Comparison of ENCODE assay signal across 10 cellular contexts in genomic region chr15:96320703-96321421, GRCh38. TPM values are rescaled to one million over a fixed set of nuclear protein-coding genes. Genes with fewer than 3 reads are reported as not detected.
DNase-seq lines count a peak whose midpoint lies in the region; ATAC-seq and TF ChIP-seq lines count a peak whose summit lies in the region.
"Had no signal": no experiment of that assay in that cellular context is flagged by ENCODE, and none has a peak within 500 bp of the region (broad histone marks: within the 10 kb centered on the region; RNA-seq: fewer than 3 reads in every experiment).

No MANE protein-coding gene starts in this region.

- intact Hi-C loops in lower lobe of right lung (cut with DNase I), result no loop called here
- intact Hi-C loops in spleen (cut with DNase I; ENCODE audit: low total_unique reads), result no loop called here
- intact Hi-C loops in PC-3 (cut with micrococcal nuclease), result loop anchor here (10.0 kb wide), 1 partner anchor 914 kb away; no protein-coding TSS in a partner anchor

- peak overlapping the region; percentile 78 for H3K4me3 Mint-ChIP-seq in HFFc6

- H2AFZ ChIP-seq in PC-3 (ENCODE audit: low read length), result no peak overlapping the region

- no peak for ATAC-seq in lower lobe of right lung
- no peak for ATAC-seq in PC-3
- no peak for ATAC-seq in GM19328 (IDR thresholded peaks at IDR 0.05; ENCODE audit: unreplicated experiment)

- BruUV-seq in PC-3 (replicated peaks; lab: Mats Ljungman, UMichigan), result no TSS peak

- no peaks in the 10 kb centered on the region for H3K9me3 Mint-ChIP-seq in HFFc6

- no peaks in the 10 kb centered on the region for H3K9me2 ChIP-seq in PC-3 (replicated peaks; ENCODE audit: low read length)

- H3K9me3 ChIP-seq in lower lobe of right lung (no peaks in the 10 kb centered on the region), spleen (no peaks in the 10 kb centered on the region), PC-3 (ENCODE audit: low read length) (no peaks in the 10 kb centered on the region)

- POLR2A ChIA-PET in PC-3 (lab: Charles Lee; ENCODE audit: unreplicated experiment), result no interaction called here

- H3K27me3 ChIP-seq in lower lobe of right lung (ENCODE audit: low read depth), result peaks cover 47% of the 10 kb centered on the region
- H3K27me3 ChIP-seq in spleen (replicated peaks in 1 of 7), result peaks cover 0 to 80% (median 39%) of the 10 kb centered on the region in 7 donors
- H3K27me3 ChIP-seq in PC-3 (ENCODE audit: low read length), result no peaks in the 10 kb centered on the region

- no peaks in the 10 kb centered on the region for H4K20me1 ChIP-seq in PC-3 (ENCODE audit: low read length)

- H3K9ac ChIP-seq in PC-3 (ENCODE audit: low read length), result no peak overlapping the region

- no peaks in the 10 kb centered on the region for H3K27me3 Mint-ChIP-seq in HFFc6 (ENCODE audit: insufficient read depth)

- peak overlapping the region; percentile 77; the same call in 1 of the 2 replicates for H3K27ac Mint-ChIP-seq in HFFc6

- H3K4me1 ChIP-seq in lower lobe of right lung (peaks cover 4% of the 10 kb centered on the region), spleen (peaks cover 0 to 40% (median 14%) of the 10 kb centered on the region in 6 donors), PC-3 (ENCODE audit: insufficient read depth, low read length) (peaks cover 29% of the 10 kb centered on the region)

- no peak for TF ChIP-seq POLR2A in spleen (IDR thresholded peaks at IDR 0.05)

- peaks cover 73% of the 10 kb centered on the region for H3K4me1 Mint-ChIP-seq in HFFc6 (ENCODE audit: low read depth)

- WGBS in spleen, 5 donors, result 7 to 9% (median 8%) methylated on average over 20 of the region's 20 CpGs

- no peak overlapping the region for H3K4me2 ChIP-seq in PC-3 (ENCODE audit: low read length)

- TF ChIP-seq CTCF in HFFc6 (IDR thresholded peaks at IDR 0.05) (no peak), coronary artery (IDR thresholded peaks at IDR 0.05) (no peak), lower lobe of right lung (IDR thresholded peaks at IDR 0.05) (no peak), spleen (IDR thresholded peaks at IDR 0.05 in 8 of 11, conservative IDR thresholded peaks at IDR 0.05 in 3 of 11) (no peak), PC-3 (conservative IDR thresholded peaks at IDR 0.05; ENCODE audit: low read depth, low read length) (no peak)

- CTCF ChIA-PET in PC-3 (lab: Charles Lee), result no interaction called here

- H3K36me3 ChIP-seq in lower lobe of right lung (no peaks in the 10 kb centered on the region), spleen (no peaks in the 10 kb centered on the region), PC-3 (ENCODE audit: low read depth, low read length) (no peaks in the 10 kb centered on the region)

- H3K79me2 ChIP-seq in PC-3 (ENCODE audit: low read length), result peaks cover 29% of the 10 kb centered on the region

- H3K4me3 ChIP-seq in coronary artery (peak overlapping the region; percentile 94), lower lobe of right lung (peak overlapping the region; percentile 55), spleen (peak overlapping the region in 7 of 8 donors; percentile 3 to 80 (median 29)), PC-3 (ENCODE audit: low read length) (no peak overlapping the region)

- H3F3A ChIP-seq in PC-3 (ENCODE audit: low read length, unreplicated experiment), result peaks cover 4% of the 10 kb centered on the region

- DNase-seq in HFFc6 (no peak), coronary artery (ENCODE audit: low spot score) (peak; percentile 65), lower lobe of right lung (no peak), spleen (no peak), PC-3 (no peak), COLO829 (ENCODE audit: low spot score) (no peak), occipital lobe (lab: John Stamatoyannopoulos, UW) (no peak)
- DNase-seq: activated T-cell treated with anti-CD3 and anti-CD28 coated beads, Interleukin-2, amount 50 U/mL, for 48 hours; cerebellar nuclear complex had no signal

- no peaks in the 10 kb centered on the region; the same call in 1 of the 2 replicates for H3K36me3 Mint-ChIP-seq in HFFc6 (ENCODE audit: low read depth)

- H3K27ac ChIP-seq in coronary artery (peak overlapping the region; percentile 99), lower lobe of right lung (peak overlapping the region; percentile 87), spleen (peak overlapping the region; percentile 81 to 96 (median 90)), PC-3 (ENCODE audit: low read length) (no peak overlapping the region)

RNA-seq across cellular contexts. Expression of gene NR2F2, which starts 9.6 kb away (rescaled TPM):
- 100 to 1,000 TPM; 120 to 168 (median 142) TPM for total RNA-seq in HFFc6 (2021; fragmentation: NEBNext Ultra II Directional; extraction: Animal tissue kit (Norgen Biotek cat#: 25700))
- total RNA-seq in lower lobe of right lung (50.6 TPM), spleen (100 to 1,000 TPM in 6 of 7 donors, 10 to 100 TPM in 1; 87.1 to 256 (median 121) TPM), PC-3 (2014; rRNA removed) (19.0 and 19.6 TPM in 2 replicates), occipital lobe (4.1 TPM)
- polyA plus RNA-seq in spleen, result 10 to 100 TPM; 18.6 to 39.4 (median 23.7) TPM
